ENCODE assay signal across 1 cellular context in genomic region chr2:169091761-169092523, GRCh38.
TF ChIP-seq lines count a peak whose summit lies in the region.

No MANE protein-coding gene starts in this region.

TF ChIP-seq in WTC11, 78 proteins besides CTCF, POLR2A, EP300 and RAD21:
- no peak for TF ChIP-seq ESRRA (CRISPR knock-in tag; IDR thresholded peaks at IDR 0.05; ENCODE audit: borderline replicate concordance)
- TF ChIP-seq TCF7 (CRISPR knock-in tag; IDR thresholded peaks at IDR 0.05; ENCODE audit: low read depth) = no peak
- TF ChIP-seq NFE2L1 (CRISPR knock-in tag; IDR thresholded peaks at IDR 0.05) = no peak
- no peak for TF ChIP-seq E2F1 (CRISPR knock-in tag; IDR thresholded peaks at IDR 0.05)
- TF ChIP-seq EMX1 (CRISPR knock-in tag; IDR thresholded peaks at IDR 0.05) = no peak
- TF ChIP-seq ZSCAN18 (CRISPR knock-in tag; IDR thresholded peaks at IDR 0.05) = no peak
- no peak for TF ChIP-seq FOXP4 (CRISPR knock-in tag; IDR thresholded peaks at IDR 0.05)
- TF ChIP-seq ATF6 (CRISPR knock-in tag; IDR thresholded peaks at IDR 0.05) = no peak
- TF ChIP-seq CDX4 (CRISPR knock-in tag; IDR thresholded peaks at IDR 0.05; ENCODE audit: borderline replicate concordance) = no peak
